ENCODE assay signal across 8 cellular contexts in genomic region chr7:94632338-94633024, GRCh38. TPM values are rescaled to one million over a fixed set of nuclear protein-coding genes. Genes with fewer than 3 reads are reported as not detected.
A peak's percentile ranks its signal among the peaks of the same experiment; 100 is the strongest.
DNase-seq lines count a peak whose midpoint lies in the region; ATAC-seq and TF ChIP-seq lines count a peak whose summit lies in the region.

No MANE protein-coding gene starts in this region.

- ATAC-seq in GM18520 (IDR thresholded peaks at IDR 0.05; ENCODE audit: unreplicated experiment), result peak; percentile 75
- peak; percentile 60 for ATAC-seq in HG03439 (IDR thresholded peaks at IDR 0.05; ENCODE audit: unreplicated experiment)

- H3K27ac Mint-ChIP-seq in nephron progenitor cell, result peak overlapping the region; percentile 27

- peaks cover 0 to 4% of the 10 kb centered on the region in 2 donors for H3K4me1 ChIP-seq in right atrium auricular region

- TF ChIP-seq CTCF in nephron progenitor cell (IDR thresholded peaks at IDR 0.05), result no peak
- no peak for TF ChIP-seq CTCF in right atrium auricular region (IDR thresholded peaks at IDR 0.05)

- peaks cover 5% of the 10 kb centered on the region for H3K36me3 Mint-ChIP-seq in nephron progenitor cell (ENCODE audit: low read depth)

- no peak overlapping the region for H3K27ac ChIP-seq in right atrium auricular region

- H3K9me3 ChIP-seq in right atrium auricular region, result no peaks in the 10 kb centered on the region

- H3K4me3 Mint-ChIP-seq in nephron progenitor cell, result no peak overlapping the region

- H3K36me3 ChIP-seq in right atrium auricular region, result no peaks in the 10 kb centered on the region

- no peaks in the 10 kb centered on the region for H3K27me3 ChIP-seq in right atrium auricular region

- DNase-seq in amniotic epithelial cell (ENCODE audit: low read depth) (peak; percentile 81), nephron progenitor cell (no peak), right atrium auricular region (ENCODE audit: low spot score) (no peak), NOMO-1 treated with DMSO at 0.1 percent for 48 hours (lab: John Stamatoyannopoulos, UW; ENCODE audit: unreplicated experiment) (no peak), NCI-H524 treated with DMSO at 0.1 percent for 48 hours (lab: John Stamatoyannopoulos, UW) (no peak), pons (ENCODE audit: low spot score) (no peak)

- no peaks in the 10 kb centered on the region for H3K27me3 Mint-ChIP-seq in nephron progenitor cell (ENCODE audit: low read depth, poor library complexity)

- H3K4me3 ChIP-seq in right atrium auricular region, result no peak overlapping the region

- no peaks in the 10 kb centered on the region for H3K9me3 Mint-ChIP-seq in nephron progenitor cell

- peaks cover 41% of the 10 kb centered on the region for H3K4me1 Mint-ChIP-seq in nephron progenitor cell

RNA-seq across cellular contexts. Expression of gene SGCE, which starts 23.5 kb away (rescaled TPM):
- 10 to 100 TPM; 41.0 to 75.9 TPM for total RNA-seq in right atrium auricular region
